9 cellular contexts compared by ENCODE assay signal in the genomic region with DNA sequence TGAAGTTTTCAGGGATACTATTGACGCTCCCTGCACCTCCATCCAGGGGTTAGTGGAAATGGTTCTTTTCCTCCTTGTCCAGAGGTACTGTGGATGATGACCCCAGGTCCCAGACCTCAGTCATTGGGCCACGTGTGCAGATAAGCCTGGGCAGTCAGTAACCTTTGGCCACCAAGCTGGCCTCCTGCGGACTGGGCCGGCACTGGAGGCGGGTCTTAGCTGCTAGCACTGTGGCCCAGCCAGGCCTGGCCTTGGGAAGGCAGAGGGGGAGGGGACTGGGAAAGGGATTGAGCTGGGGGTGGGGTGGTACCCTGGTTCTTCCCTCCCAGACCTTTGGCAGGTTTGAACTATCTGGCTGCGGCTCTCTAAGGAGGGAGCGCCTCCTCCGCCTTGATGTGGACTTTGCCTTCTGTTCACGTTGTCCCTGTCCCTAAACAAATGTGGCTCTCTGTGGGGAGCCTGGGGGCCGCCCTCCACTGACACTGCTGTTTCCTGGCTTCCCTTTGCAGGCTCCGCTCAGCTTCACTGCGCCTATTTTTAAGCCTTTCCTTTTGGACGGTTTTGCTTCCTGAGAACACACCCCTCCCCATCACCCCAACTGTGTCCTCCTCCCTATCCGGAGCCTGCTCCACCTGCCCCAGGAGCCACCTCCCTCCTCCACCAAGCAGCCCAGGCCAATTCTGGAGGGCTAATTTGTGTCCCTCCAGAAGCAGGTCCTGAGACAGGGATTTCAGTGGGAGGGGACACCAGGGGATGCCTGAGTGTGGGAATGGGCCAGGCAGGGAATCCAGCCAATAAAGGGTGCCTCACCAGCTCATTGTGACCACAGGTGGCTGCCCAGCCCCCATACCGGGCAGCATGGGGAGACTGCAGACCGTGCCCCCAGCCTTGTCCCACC.
DNase-seq lines count a peak whose midpoint lies in the region; ATAC-seq and TF ChIP-seq lines count a peak whose summit lies in the region.
"Had no signal": no experiment of that assay in that cellular context is flagged by ENCODE, and none has a peak within 500 bp of the region (broad histone marks: within the 10 kb centered on the region; RNA-seq: fewer than 3 reads in every experiment).

No MANE protein-coding gene starts in this region.

- peaks cover 55% of the 10 kb centered on the region for H3K36me3 Mint-ChIP-seq in activated naive CD4-positive, alpha-beta T cell treated with anti-CD3 and anti-CD28 coated beads, Interleukin-2, amount 10 ng/mL, durations not matched to agents 7 days and 5 days
- H3K36me3 Mint-ChIP-seq in activated naive CD4-positive, alpha-beta T cell treated with anti-CD3 and anti-CD28 coated beads, Interleukin-2, amount 50 U/mL, for 72 hours: no peaks in the 10 kb centered on the region

- no peak for ATAC-seq in activated naive CD4-positive, alpha-beta T cell treated with anti-CD3 and anti-CD28 coated beads, Interleukin-2, amount 50 U/mL, for 72 hours
- no peak for ATAC-seq in lower lobe of right lung
- ATAC-seq in HG02678 (IDR thresholded peaks at IDR 0.05; ENCODE audit: unreplicated experiment): no peak

- H3K4me1 ChIP-seq in lower lobe of right lung: peaks cover 76% of the 10 kb centered on the region
- H3K4me1 ChIP-seq in uterus: peaks cover 26 to 53% of the 10 kb centered on the region in 2 donors
- peaks cover 11% of the 10 kb centered on the region for H3K4me1 ChIP-seq in HAP-1

- H3K9me3 Mint-ChIP-seq in activated naive CD4-positive, alpha-beta T cell treated with anti-CD3 and anti-CD28 coated beads, Interleukin-2, amount 10 ng/mL, durations not matched to agents 7 days and 5 days: no peaks in the 10 kb centered on the region
- no peaks in the 10 kb centered on the region for H3K9me3 Mint-ChIP-seq in activated naive CD4-positive, alpha-beta T cell treated with anti-CD3 and anti-CD28 coated beads, Interleukin-2, amount 50 U/mL, for 72 hours

- CTCF ChIA-PET in activated naive CD4-positive, alpha-beta T cell treated with anti-CD3 and anti-CD28 coated beads, Interleukin-2, amount 10 ng/mL, durations not matched to agents 7 days and 5 days (lab: Charles Lee): interaction anchor here (1.5 to 6.9 kb wide), 3 partner anchors 16 to 102 kb away, joined by 5 to 38 read pairs (median 28); no protein-coding TSS in a partner anchor

- peaks cover 90% of the 10 kb centered on the region for H3K4me1 Mint-ChIP-seq in activated naive CD4-positive, alpha-beta T cell treated with anti-CD3 and anti-CD28 coated beads, Interleukin-2, amount 10 ng/mL, durations not matched to agents 7 days and 5 days

- TF ChIP-seq CTCF in lower lobe of right lung (IDR thresholded peaks at IDR 0.05): no peak
- no peak for TF ChIP-seq CTCF in uterus (IDR thresholded peaks at IDR 0.05)

- no peaks in the 10 kb centered on the region for H3K27me3 Mint-ChIP-seq in activated naive CD4-positive, alpha-beta T cell treated with anti-CD3 and anti-CD28 coated beads, Interleukin-2, amount 10 ng/mL, durations not matched to agents 7 days and 5 days

- H3K27ac Mint-ChIP-seq in activated naive CD4-positive, alpha-beta T cell treated with anti-CD3 and anti-CD28 coated beads, Interleukin-2, amount 10 ng/mL, durations not matched to agents 7 days and 5 days: peak overlapping the region; percentile 95
- H3K27ac Mint-ChIP-seq in activated naive CD4-positive, alpha-beta T cell treated with anti-CD3 and anti-CD28 coated beads, Interleukin-2, amount 50 U/mL, for 72 hours: peak overlapping the region in 1 of 2 donors; percentile 55

- H3K27me3 ChIP-seq in lower lobe of right lung (ENCODE audit: low read depth) (no peaks in the 10 kb centered on the region), uterus (no peaks in the 10 kb centered on the region), HAP-1 (ENCODE audit: low read depth) (no peaks in the 10 kb centered on the region)

- no peaks in the 10 kb centered on the region for H3K9me3 ChIP-seq in lower lobe of right lung
- no peaks in the 10 kb centered on the region for H3K9me3 ChIP-seq in uterus
- no peaks in the 10 kb centered on the region for H3K9me3 ChIP-seq in HAP-1

- in situ Hi-C loops in HAP-1 (cut with MboI; ENCODE audit: low sequenced_read_pairs): no loop called here

- H3K36me3 ChIP-seq in lower lobe of right lung (no peaks in the 10 kb centered on the region), uterus (no peaks in the 10 kb centered on the region), HAP-1 (replicated peaks) (no peaks in the 10 kb centered on the region)

- H3K4me3 ChIP-seq in lower lobe of right lung (no peak overlapping the region), uterus (no peak overlapping the region), HAP-1 (no peak overlapping the region)

- no peak for DNase-seq in activated naive CD4-positive, alpha-beta T cell treated with anti-CD3 and anti-CD28 coated beads, Interleukin-2, amount 10 ng/mL, durations not matched to agents 7 days and 5 days
- DNase-seq in activated naive CD4-positive, alpha-beta T cell treated with anti-CD3 and anti-CD28 coated beads, Interleukin-2, amount 50 U/mL, for 72 hours (ENCODE audit: low spot score in 2 of 2): no peak
- peak; percentile 93 for DNase-seq in cerebellum (ENCODE audit: low spot score)
- no peak for DNase-seq in lower lobe of right lung
- DNase-seq in uterus: peak in 1 of 2 donors; percentile 51
- no peak for DNase-seq in activated effector memory CD4-positive, alpha-beta T cell treated with Interleukin-2 at 50 U/mL for 16 hours
- no peak for DNase-seq in HAP-1 (ENCODE audit: low spot score in 2 of 2)
- DNase-seq: NCI-H1436 treated with DMSO at 0.1 percent for 48 hours had no signal

- H3K4me3 Mint-ChIP-seq in activated naive CD4-positive, alpha-beta T cell treated with anti-CD3 and anti-CD28 coated beads, Interleukin-2, amount 10 ng/mL, durations not matched to agents 7 days and 5 days: peak overlapping the region; percentile 79

- TF ChIP-seq POLR2A in uterus (IDR thresholded peaks at IDR 0.05): no peak

- peak overlapping the region; percentile 76 for H3K27ac ChIP-seq in lower lobe of right lung
- peak overlapping the region; percentile 79 to 85 for H3K27ac ChIP-seq in uterus

- intact Hi-C loops in lower lobe of right lung (cut with DNase I): no loop called here
- intact Hi-C loops in uterus (cut with DNase I; ENCODE audit: low total_unique reads): no loop called here
